ENCODE assay signal across 16 cellular contexts in the genomic region with DNA sequence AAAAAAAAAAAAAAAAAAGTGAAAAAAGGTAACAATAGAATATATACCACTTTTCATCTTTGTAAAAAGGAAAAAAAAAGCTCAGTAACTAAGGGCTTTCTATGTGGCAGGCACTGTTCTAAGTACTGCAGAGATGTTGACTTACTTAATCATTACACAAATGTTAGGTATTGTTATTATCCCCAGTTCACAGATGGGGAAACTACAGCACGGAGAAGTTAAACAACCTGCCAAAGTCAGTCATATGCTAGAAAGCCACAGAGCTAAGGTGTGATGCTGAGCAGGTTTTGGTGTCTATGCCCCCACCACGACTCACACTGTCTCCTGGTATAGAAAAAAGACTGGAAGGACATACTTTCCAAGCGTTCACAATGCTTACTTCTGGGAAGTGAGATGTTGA.
"Had no signal": no experiment of that assay in that cellular context is flagged by ENCODE, and none has a peak within 500 bp of the region (broad histone marks: within the 10 kb centered on the region; RNA-seq: fewer than 3 reads in every experiment).

No MANE protein-coding gene starts in this region.

- FAIRE-seq: islet of Langerhans had no signal

- H3K9me3 ChIP-seq: gastroesophageal sphincter, heart right ventricle, psoas muscle, sigmoid colon, spleen, tibial artery, uterus had no signal

- H3K27ac ChIP-seq: brain microvascular endothelial cell, gastroesophageal sphincter, heart right ventricle, psoas muscle, sigmoid colon, spleen, tibial artery, uterus had no signal

- ATAC-seq: activated CD8-positive, alpha-beta T cell treated with anti-CD3 and anti-CD28 coated beads, Interleukin-2, amount 10 ng/mL, durations not matched to agents 7 days and 5 days; gastroesophageal sphincter; heart right ventricle; psoas muscle; T-cell had no signal

- DNase-seq: activated CD4-positive, alpha-beta T cell treated with anti-CD3 and anti-CD28 coated beads for 4 hours; activated CD8-positive, alpha-beta T cell treated with anti-CD3 and anti-CD28 coated beads, Interleukin-2, amount 10 ng/mL, durations not matched to agents 7 days and 5 days; activated naive CD4-positive, alpha-beta T cell; activated naive CD8-positive, alpha-beta T cell treated with anti-CD3 and anti-CD28 coated beads, Interleukin-2, amount 10 ng/mL, durations not matched to agents 7 days and 5 days; brain microvascular endothelial cell; erythroblast; heart right ventricle; psoas muscle; sigmoid colon; spleen; T-cell; T1000; tibial artery; uterus had no signal

- H3K36me3 ChIP-seq: brain microvascular endothelial cell, gastroesophageal sphincter, heart right ventricle, sigmoid colon, spleen, tibial artery, uterus had no signal

- H3K4me3 ChIP-seq: gastroesophageal sphincter, heart right ventricle, psoas muscle, sigmoid colon, spleen, tibial artery, uterus had no signal

- H3K27me3 ChIP-seq: brain microvascular endothelial cell, gastroesophageal sphincter, heart right ventricle, sigmoid colon, spleen, tibial artery, uterus had no signal
